ENCODE assay signal across 15 cellular contexts in the genomic region with DNA sequence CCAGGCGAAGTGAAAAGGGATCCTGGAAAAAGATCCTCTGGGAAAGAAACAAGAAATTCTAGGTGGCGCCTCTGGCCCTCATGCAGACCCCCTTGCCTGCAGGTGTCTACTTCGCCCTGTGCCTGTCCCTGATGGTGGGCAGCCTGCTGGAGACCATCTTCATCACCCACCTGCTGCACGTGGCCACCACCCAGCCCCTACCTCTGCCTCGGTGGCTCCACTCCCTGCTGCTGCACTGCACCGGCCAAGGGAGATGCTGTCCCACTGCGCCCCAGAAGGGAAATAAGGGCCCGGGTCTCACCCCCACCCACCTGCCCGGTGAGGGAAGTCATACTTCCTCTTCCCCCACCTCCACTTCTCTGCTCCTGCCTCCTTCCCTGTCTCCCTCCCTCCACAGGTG. TPM values are rescaled to one million over a fixed set of nuclear protein-coding genes. Genes with fewer than 3 reads are reported as not detected.
"Had no signal": no experiment of that assay in that cellular context is flagged by ENCODE, and none has a peak within 500 bp of the region (broad histone marks: within the 10 kb centered on the region; RNA-seq: fewer than 3 reads in every experiment).

No MANE protein-coding gene starts in this region.

RNA-seq across cellular contexts. Expression of gene HTR3D, which starts 6.8 kb away (rescaled TPM):
- total RNA-seq: activated B cell treated with CpG ODN at 0.5 μM for 24 hours; activated CD4-positive, alpha-beta memory T cell treated with anti-CD3 and anti-CD28 coated beads for 36 hours; activated CD4-positive, alpha-beta memory T cell treated with anti-CD3 and anti-CD28 coated beads, Interleukin-2, amount 10 ng/mL, durations not matched to agents 7 days and 5 days; activated CD4-positive, alpha-beta T cell treated with anti-CD3 and anti-CD28 coated beads for 36 hours; activated CD4-positive, alpha-beta T cell treated with anti-CD3 and anti-CD28 coated beads, Interleukin-2, amount 10 ng/mL, durations not matched to agents 24 days and 14 days; activated CD4-positive, alpha-beta T cell treated with anti-CD3 and anti-CD28 coated beads, Interleukin-2, amount 10 ng/mL, durations not matched to agents 7 days and 5 days; activated CD8-positive, alpha-beta memory T cell treated with anti-CD3 and anti-CD28 coated beads for 36 hours; activated CD8-positive, alpha-beta memory T cell treated with anti-CD3 and anti-CD28 coated beads, Interleukin-2, amount 10 ng/mL, durations not matched to agents 7 days and 5 days; activated CD8-positive, alpha-beta T cell treated with anti-CD3 and anti-CD28 coated beads for 36 hours; activated CD8-positive, alpha-beta T cell treated with anti-CD3 and anti-CD28 coated beads, Interleukin-2, amount 10 ng/mL, durations not matched to agents 7 days and 5 days; T-cell; T-helper 1 cell treated with Interleukin-12 subunit alpha and Interleukin-12 subunit beta and Interleukin-4 antibody, amounts not matched to agents 30 ng/mL and 1 ng/mL, for 36 hours; T-helper 17 cell; T-helper 2 cell treated with Interferon-gamma antibody and Interleukin-4, amounts not matched to agents 100 ng/mL and 5 ng/mL, for 36 hours; WTC11 had no signal

RNA-seq across cellular contexts. Expression of gene HTR3C, which starts 14.5 kb away (rescaled TPM):
- total RNA-seq: activated B cell treated with CpG ODN at 0.5 μM for 24 hours; activated CD4-positive, alpha-beta memory T cell treated with anti-CD3 and anti-CD28 coated beads for 36 hours; activated CD4-positive, alpha-beta memory T cell treated with anti-CD3 and anti-CD28 coated beads, Interleukin-2, amount 10 ng/mL, durations not matched to agents 7 days and 5 days; activated CD4-positive, alpha-beta T cell treated with anti-CD3 and anti-CD28 coated beads for 36 hours; activated CD4-positive, alpha-beta T cell treated with anti-CD3 and anti-CD28 coated beads, Interleukin-2, amount 10 ng/mL, durations not matched to agents 24 days and 14 days; activated CD4-positive, alpha-beta T cell treated with anti-CD3 and anti-CD28 coated beads, Interleukin-2, amount 10 ng/mL, durations not matched to agents 7 days and 5 days; activated CD8-positive, alpha-beta memory T cell treated with anti-CD3 and anti-CD28 coated beads for 36 hours; activated CD8-positive, alpha-beta memory T cell treated with anti-CD3 and anti-CD28 coated beads, Interleukin-2, amount 10 ng/mL, durations not matched to agents 7 days and 5 days; activated CD8-positive, alpha-beta T cell treated with anti-CD3 and anti-CD28 coated beads for 36 hours; activated CD8-positive, alpha-beta T cell treated with anti-CD3 and anti-CD28 coated beads, Interleukin-2, amount 10 ng/mL, durations not matched to agents 7 days and 5 days; T-cell; T-helper 1 cell treated with Interleukin-12 subunit alpha and Interleukin-12 subunit beta and Interleukin-4 antibody, amounts not matched to agents 30 ng/mL and 1 ng/mL, for 36 hours; T-helper 17 cell; T-helper 2 cell treated with Interferon-gamma antibody and Interleukin-4, amounts not matched to agents 100 ng/mL and 5 ng/mL, for 36 hours; WTC11 had no signal

RNA-seq across cellular contexts. Expression of gene HTR3E, which starts 58.6 kb away (rescaled TPM):
- total RNA-seq: activated B cell treated with CpG ODN at 0.5 μM for 24 hours; activated CD4-positive, alpha-beta memory T cell treated with anti-CD3 and anti-CD28 coated beads for 36 hours; activated CD4-positive, alpha-beta memory T cell treated with anti-CD3 and anti-CD28 coated beads, Interleukin-2, amount 10 ng/mL, durations not matched to agents 7 days and 5 days; activated CD4-positive, alpha-beta T cell treated with anti-CD3 and anti-CD28 coated beads for 36 hours; activated CD4-positive, alpha-beta T cell treated with anti-CD3 and anti-CD28 coated beads, Interleukin-2, amount 10 ng/mL, durations not matched to agents 24 days and 14 days; activated CD4-positive, alpha-beta T cell treated with anti-CD3 and anti-CD28 coated beads, Interleukin-2, amount 10 ng/mL, durations not matched to agents 7 days and 5 days; activated CD8-positive, alpha-beta memory T cell treated with anti-CD3 and anti-CD28 coated beads for 36 hours; activated CD8-positive, alpha-beta memory T cell treated with anti-CD3 and anti-CD28 coated beads, Interleukin-2, amount 10 ng/mL, durations not matched to agents 7 days and 5 days; activated CD8-positive, alpha-beta T cell treated with anti-CD3 and anti-CD28 coated beads for 36 hours; activated CD8-positive, alpha-beta T cell treated with anti-CD3 and anti-CD28 coated beads, Interleukin-2, amount 10 ng/mL, durations not matched to agents 7 days and 5 days; T-cell; T-helper 1 cell treated with Interleukin-12 subunit alpha and Interleukin-12 subunit beta and Interleukin-4 antibody, amounts not matched to agents 30 ng/mL and 1 ng/mL, for 36 hours; T-helper 17 cell; T-helper 2 cell treated with Interferon-gamma antibody and Interleukin-4, amounts not matched to agents 100 ng/mL and 5 ng/mL, for 36 hours; WTC11 had no signal
